Comparison of ENCODE assay signal across 11 cellular contexts in genomic region chr6:63441266-63441956, GRCh38.
A peak's percentile ranks its signal among the peaks of the same experiment; 100 is the strongest.
DNase-seq lines count a peak whose midpoint lies in the region; ATAC-seq and TF ChIP-seq lines count a peak whose summit lies in the region.
"Had no signal": no experiment of that assay in that cellular context is flagged by ENCODE, and none has a peak within 500 bp of the region (broad histone marks: within the 10 kb centered on the region; RNA-seq: fewer than 3 reads in every experiment).

No MANE protein-coding gene starts in this region.

- no peaks in the 10 kb centered on the region for H4K20me1 ChIP-seq in SK-N-SH (ENCODE audit: insufficient read depth)

- no peak overlapping the region for H2AK5ac ChIP-seq in trophoblast cell (ENCODE audit: low read length)

- H3K4me3 ChIP-seq in SK-N-SH (ENCODE audit: low read depth in 2 of 2, low read length in 1 of 2): no peak overlapping the region
- H3K4me3 ChIP-seq in trophoblast cell (ENCODE audit: low read depth, low read length): no peak overlapping the region
- H3K4me3 ChIP-seq: adrenal gland, GM12878, left ventricle myocardium inferior had no signal

- H2AFZ ChIP-seq in SK-N-SH (ENCODE audit: low read depth): no peak overlapping the region
- H2AFZ ChIP-seq in trophoblast cell (ENCODE audit: insufficient read depth, low read length, poor library complexity): no peak overlapping the region

- no peaks in the 10 kb centered on the region for H3K9me3 ChIP-seq in SK-N-SH
- H3K9me3 ChIP-seq in trophoblast cell (ENCODE audit: insufficient read depth, low read depth, low read length): peaks cover 7% of the 10 kb centered on the region
- H3K9me3 ChIP-seq: adrenal gland, left ventricle myocardium inferior had no signal

- H3K79me1 ChIP-seq in trophoblast cell (ENCODE audit: low read length): no peaks in the 10 kb centered on the region

- H4K12ac ChIP-seq in trophoblast cell (ENCODE audit: low read depth, low read length): no peak overlapping the region

- H3K4me1 ChIP-seq in SK-N-SH (ENCODE audit: control insufficient read depth in 1 of 2, insufficient read depth in 2 of 2, low read depth in 1 of 2, low read length in 1 of 2): no peaks in the 10 kb centered on the region
- H3K4me1 ChIP-seq in trophoblast cell (ENCODE audit: control insufficient read depth in 1 of 2, insufficient read depth in 2 of 2, low read length in 2 of 2): no peaks in the 10 kb centered on the region
- H3K4me1 ChIP-seq: adrenal gland, left ventricle myocardium inferior had no signal

- no peak for ATAC-seq in SK-N-SH treated with all-trans-retinoic acid at 6 μM for 48 hours
- ATAC-seq in HG02623 (IDR thresholded peaks at IDR 0.05; ENCODE audit: unreplicated experiment): no peak
- ATAC-seq: GM12878 had no signal

- H3K27me3 ChIP-seq in SK-N-SH (ENCODE audit: insufficient read depth) (peaks cover 2% of the 10 kb centered on the region; the same call in 1 of the 2 replicates), trophoblast cell (ENCODE audit: insufficient read depth, low read length) (no peaks in the 10 kb centered on the region)
- H3K27me3 ChIP-seq: adrenal gland had no signal

- no peaks in the 10 kb centered on the region for H3K36me3 Mint-ChIP-seq in activated CD4-positive, alpha-beta memory T cell treated with anti-CD3 and anti-CD28 coated beads, Interleukin-2, amount 10 ng/mL, durations not matched to agents 7 days and 5 days (ENCODE audit: low read depth)

- H3K79me2 ChIP-seq in SK-N-SH (ENCODE audit: insufficient read depth): no peaks in the 10 kb centered on the region
- H3K79me2 ChIP-seq in trophoblast cell (ENCODE audit: control insufficient read depth, insufficient read depth, low read length, poor library complexity): no peaks in the 10 kb centered on the region

- H3K4ac ChIP-seq in trophoblast cell (ENCODE audit: low read depth, low read length): no peak overlapping the region

- POLR2A ChIA-PET in SK-N-SH (lab: Yijun Ruan, JAX): no interaction called here
- POLR2A ChIA-PET in activated CD4-positive, alpha-beta memory T cell treated with anti-CD3 and anti-CD28 coated beads, Interleukin-2, amount 10 ng/mL, durations not matched to agents 7 days and 5 days (lab: Charles Lee): no interaction called here

- H3K4me2 ChIP-seq in SK-N-SH: no peak overlapping the region
- H3K4me2 ChIP-seq in trophoblast cell (ENCODE audit: low read length): no peak overlapping the region

- no peak overlapping the region for H3K18ac ChIP-seq in trophoblast cell (ENCODE audit: low read length)

- no peaks in the 10 kb centered on the region for H3K4me1 Mint-ChIP-seq in activated CD4-positive, alpha-beta memory T cell treated with anti-CD3 and anti-CD28 coated beads, Interleukin-2, amount 10 ng/mL, durations not matched to agents 7 days and 5 days

- peak overlapping the region; percentile 28 for H3K4me3 Mint-ChIP-seq in activated CD4-positive, alpha-beta memory T cell treated with anti-CD3 and anti-CD28 coated beads, Interleukin-2, amount 10 ng/mL, durations not matched to agents 7 days and 5 days

- H3K9me2 ChIP-seq in SK-N-SH: no peaks in the 10 kb centered on the region

- H3K9ac ChIP-seq in SK-N-SH: no peak overlapping the region
- no peak overlapping the region for H3K9ac ChIP-seq in trophoblast cell (ENCODE audit: low read length)

- no peak overlapping the region for H4K8ac ChIP-seq in trophoblast cell (ENCODE audit: low read depth, low read length)

- no peak overlapping the region for H3K27ac Mint-ChIP-seq in activated CD4-positive, alpha-beta memory T cell treated with anti-CD3 and anti-CD28 coated beads, Interleukin-2, amount 10 ng/mL, durations not matched to agents 7 days and 5 days

- H2BK5ac ChIP-seq in trophoblast cell (ENCODE audit: low read depth, low read length, poor library complexity): no peak overlapping the region

- TF ChIP-seq EP300 in SK-N-SH (IDR thresholded peaks at IDR 0.05; ENCODE audit: borderline replicate concordance in 1 of 2, low read depth in 1 of 2, low read length in 1 of 2): no peak

- H3K14ac ChIP-seq in trophoblast cell (ENCODE audit: low read length): no peak overlapping the region

- H3K9me3 Mint-ChIP-seq in activated CD4-positive, alpha-beta memory T cell treated with anti-CD3 and anti-CD28 coated beads, Interleukin-2, amount 10 ng/mL, durations not matched to agents 7 days and 5 days: no peaks in the 10 kb centered on the region

- H2BK120ac ChIP-seq in trophoblast cell (ENCODE audit: insufficient read depth, low read length, poor library complexity): no peak overlapping the region

- no peaks in the 10 kb centered on the region for H3K27me3 Mint-ChIP-seq in activated CD4-positive, alpha-beta memory T cell treated with anti-CD3 and anti-CD28 coated beads, Interleukin-2, amount 10 ng/mL, durations not matched to agents 7 days and 5 days

- 50% methylated on average over 18 of the region's 18 CpGs for WGBS in SK-N-SH (ENCODE audit: low lambda C conversion rate)
- WGBS in trophoblast cell (ENCODE audit: extremely low coverage, insufficient coverage, insufficient read length): no CpG with 5 or more reads among the region's 18 CpGs

- TF ChIP-seq RAD21 in SK-N-SH (IDR thresholded peaks at IDR 0.05; ENCODE audit: low read length): no peak

- H4K91ac ChIP-seq in trophoblast cell (ENCODE audit: low read depth, low read length): no peak overlapping the region

- peak; percentile 14 for DNase-seq in SK-N-SH
- peak; percentile 91 for DNase-seq in NCI-H146 (lab: John Stamatoyannopoulos, UW)
- no peak for DNase-seq in activated CD4-positive, alpha-beta memory T cell treated with anti-CD3 and anti-CD28 coated beads, Interleukin-2, amount 10 ng/mL, durations not matched to agents 7 days and 5 days
- DNase-seq in trophoblast cell: peak; percentile 60 to 71
- DNase-seq in anterior cingulate cortex (lab: John Stamatoyannopoulos, UW): no peak
- DNase-seq in activated CD4-positive, CD25-positive, alpha-beta regulatory T cell treated with anti-CD3 and anti-CD28 coated beads, Interleukin-2, amount 50 U/mL, for 72 hours: no peak
- DNase-seq: adrenal gland, left ventricle myocardium inferior had no signal

- no peak overlapping the region for H3K23ac ChIP-seq in trophoblast cell (ENCODE audit: low read length)

- no peaks in the 10 kb centered on the region for H3K36me3 ChIP-seq in SK-N-SH (replicated peaks in 1 of 2; ENCODE audit: control insufficient read depth in 1 of 2, insufficient read depth in 2 of 2, low read length in 1 of 2)
- no peaks in the 10 kb centered on the region for H3K36me3 ChIP-seq in trophoblast cell (ENCODE audit: control insufficient read depth in 1 of 2, insufficient read depth in 2 of 2, low read length in 2 of 2)
- H3K36me3 ChIP-seq: adrenal gland, left ventricle myocardium inferior had no signal

- no peaks in the 10 kb centered on the region for H3F3A ChIP-seq in SK-N-SH (replicated peaks; ENCODE audit: insufficient read depth)

- TF ChIP-seq CTCF in SK-N-SH (IDR thresholded peaks at IDR 0.05): no peak

- no peak overlapping the region for H2BK12ac ChIP-seq in trophoblast cell (ENCODE audit: low read length)

- H3K27ac ChIP-seq in SK-N-SH (ENCODE audit: low read depth in 2 of 2, low read length in 1 of 2): no peak overlapping the region
- H3K27ac ChIP-seq in trophoblast cell (ENCODE audit: low read depth, low read length): no peak overlapping the region
- H3K27ac ChIP-seq: adrenal gland, left ventricle myocardium inferior had no signal

- CTCF ChIA-PET in SK-N-SH (lab: Yijun Ruan, JAX): no interaction called here
- CTCF ChIA-PET in activated CD4-positive, alpha-beta memory T cell treated with anti-CD3 and anti-CD28 coated beads, Interleukin-2, amount 10 ng/mL, durations not matched to agents 7 days and 5 days (lab: Charles Lee): no interaction called here

TF ChIP-seq in SK-N-SH, 30 proteins besides CTCF, POLR2A, EP300 and RAD21 (continues in another document):
- no peak for TF ChIP-seq FOXJ3 (CRISPR knock-in tag; IDR thresholded peaks at IDR 0.05)
- TF ChIP-seq MEF2A (IDR thresholded peaks at IDR 0.05; ENCODE audit: borderline replicate concordance, low read depth): no peak
- TF ChIP-seq IRF3 (IDR thresholded peaks at IDR 0.05; ENCODE audit: low read depth, low read length): no peak

TF ChIP-seq in SK-N-SH treated with all-trans-retinoic acid at 6 μM for 48 hours, 23 proteins besides CTCF, POLR2A, EP300 and RAD21:
- no peak for TF ChIP-seq PPARA (CRISPR knock-in tag; IDR thresholded peaks at IDR 0.05; ENCODE audit: borderline replicate concordance)
- no peak for TF ChIP-seq CSRNP3 (CRISPR knock-in tag; IDR thresholded peaks at IDR 0.05)
- TF ChIP-seq GLIS3 (CRISPR knock-in tag; IDR thresholded peaks at IDR 0.05): no peak
- TF ChIP-seq ZFP3 (CRISPR knock-in tag; IDR thresholded peaks at IDR 0.05): no peak
- no peak for TF ChIP-seq ZNF565 (CRISPR knock-in tag; conservative IDR thresholded peaks at IDR 0.05; ENCODE audit: low read depth)
- TF ChIP-seq ZNF70 (CRISPR knock-in tag; IDR thresholded peaks at IDR 0.05): no peak
- no peak for TF ChIP-seq RARB (CRISPR knock-in tag; IDR thresholded peaks at IDR 0.05)
- no peak for TF ChIP-seq CREB5 (CRISPR knock-in tag; IDR thresholded peaks at IDR 0.05; ENCODE audit: low read depth)

Comparison
In these comparisons a context has a peak if more than half of its experiments do, and no peak if none do; other contexts are left out.
1. DNase-seq: peak in SK-N-SH (single experiment), NCI-H146 (single experiment) and trophoblast cell (2 of 2); none in activated CD4-positive, alpha-beta memory T cell treated with anti-CD3 and anti-CD28 coated beads, Interleukin-2, amount 10 ng/mL, durations not matched to agents 7 days and 5 days (single experiment), anterior cingulate cortex (0 of 58) and activated CD4-positive, CD25-positive, alpha-beta regulatory T cell treated with anti-CD3 and anti-CD28 coated beads, Interleukin-2, amount 50 U/mL, for 72 hours (single experiment).